Comparison of ENCODE assay signal across 14 cellular contexts in genomic region chr9:93467462-93467861, GRCh38. TPM values are rescaled to one million over a fixed set of nuclear protein-coding genes. Genes with fewer than 3 reads are reported as not detected.
A peak's percentile ranks its signal among the peaks of the same experiment; 100 is the strongest.
DNase-seq lines count a peak whose midpoint lies in the region; ATAC-seq, FAIRE-seq and TF ChIP-seq lines count a peak whose summit lies in the region.
"Had no signal": no experiment of that assay in that cellular context is flagged by ENCODE, and none has a peak within 500 bp of the region (broad histone marks: within the 10 kb centered on the region; RNA-seq: fewer than 3 reads in every experiment).

No MANE protein-coding gene starts in this region.

- H3K4me1 ChIP-seq in astrocyte (ENCODE audit: insufficient read depth, low read length): peaks cover 12% of the 10 kb centered on the region

- H3K4me3 Mint-ChIP-seq in astrocyte (ENCODE audit: unreplicated experiment) (no peak overlapping the region), natural killer cell (no peak overlapping the region)
- H3K4me3 Mint-ChIP-seq: neural crest cell had no signal

- no peak overlapping the region for H3K4me3 ChIP-seq in astrocyte (ENCODE audit: insufficient read depth, low read depth, low read length)
- H3K4me3 ChIP-seq: MG63 had no signal

- no peaks in the 10 kb centered on the region for H3K27me3 ChIP-seq in astrocyte (ENCODE audit: insufficient read depth, low read length)
- H3K27me3 ChIP-seq: MG63 had no signal

- H3K9me3 ChIP-seq in astrocyte (ENCODE audit: insufficient read depth, low read depth, low read length): no peaks in the 10 kb centered on the region
- H3K9me3 ChIP-seq: MG63 had no signal

- H3K27ac Mint-ChIP-seq in astrocyte (ENCODE audit: unreplicated experiment) (peak overlapping the region; percentile 75), natural killer cell (peak overlapping the region; percentile 91 to 93)

- no peak overlapping the region for H2AFZ ChIP-seq in astrocyte (ENCODE audit: low read depth, low read length)

- DNase-seq in NCI-H1436 (lab: John Stamatoyannopoulos, UW) (peak; percentile 8), NCI-H1436 treated with DMSO at 0.1 percent for 48 hours (lab: John Stamatoyannopoulos, UW) (no peak), NCI-H1105 treated with DMSO at 0.1 percent for 48 hours (lab: John Stamatoyannopoulos, UW) (peak; percentile 68), astrocyte (ENCODE audit: low read depth) (no peak), natural killer cell (no peak)
- DNase-seq: activated CD4-positive, alpha-beta T cell treated with anti-CD3 and anti-CD28 coated beads for 48 hours; cerebellar nuclear complex; MG63; stimulated activated CD4-positive, alpha-beta T cell treated with anti-CD3 and anti-CD28 coated beads, Interleukin-2, amount 100 ng/mL, for 48 hours had no signal

- no peak overlapping the region for H3K9ac ChIP-seq in astrocyte (ENCODE audit: low read length)

- H3K36me3 ChIP-seq in astrocyte (ENCODE audit: insufficient read depth, low read length): no peaks in the 10 kb centered on the region

- H3K9me3 Mint-ChIP-seq in astrocyte (ENCODE audit: unreplicated experiment) (no peaks in the 10 kb centered on the region), natural killer cell (no peaks in the 10 kb centered on the region)
- H3K9me3 Mint-ChIP-seq: neural crest cell had no signal

- ATAC-seq in natural killer cell: no peak
- ATAC-seq in GM21825 (IDR thresholded peaks at IDR 0.05; ENCODE audit: unreplicated experiment): no peak
- ATAC-seq in GM18511 (IDR thresholded peaks at IDR 0.05; ENCODE audit: unreplicated experiment): no peak
- no peak for ATAC-seq in HG03095 (IDR thresholded peaks at IDR 0.05; ENCODE audit: unreplicated experiment)

- H3K27me3 Mint-ChIP-seq in astrocyte (ENCODE audit: low read depth, unreplicated experiment) (no peaks in the 10 kb centered on the region), natural killer cell (ENCODE audit: low read depth in 2 of 2) (no peaks in the 10 kb centered on the region)

- H3K27ac ChIP-seq in astrocyte (ENCODE audit: low read depth, low read length): no peak overlapping the region

- peaks cover 26% of the 10 kb centered on the region for H3K4me1 Mint-ChIP-seq in astrocyte (ENCODE audit: low read depth, unreplicated experiment)
- H3K4me1 Mint-ChIP-seq in natural killer cell: peaks cover 77 to 93% of the 10 kb centered on the region in 2 donors

- H3K36me3 Mint-ChIP-seq in astrocyte (ENCODE audit: low read depth, unreplicated experiment) (peaks cover 2% of the 10 kb centered on the region), natural killer cell (no peaks in the 10 kb centered on the region)

- H3K79me2 ChIP-seq in astrocyte (ENCODE audit: insufficient read depth, low read length): peaks cover 97% of the 10 kb centered on the region

- intact Hi-C loops in natural killer cell (cut with micrococcal nuclease): loop anchor here (5.0 kb wide), 2 partner anchors 35 to 100 kb away; no protein-coding TSS in a partner anchor

- TF ChIP-seq CTCF in astrocyte (IDR thresholded peaks at IDR 0.05; ENCODE audit: insufficient read depth, low read depth, low read length) (no peak), natural killer cell (IDR thresholded peaks at IDR 0.05) (no peak)

- H4K20me1 ChIP-seq in astrocyte (ENCODE audit: insufficient read depth, low read length): peaks cover 86% of the 10 kb centered on the region

- no peak for FAIRE-seq in astrocyte (lab: Jason Lieb, UNC)
- FAIRE-seq: urothelium cell line had no signal

- peak overlapping the region; percentile 5 for H3K4me2 ChIP-seq in astrocyte (ENCODE audit: low read length)

RNA-seq across cellular contexts. Expression of gene FAM120AOS, which starts 14.1 kb away (rescaled TPM):
- total RNA-seq in astrocyte: 29.6 and 29.7 TPM in 2 replicates
- total RNA-seq in natural killer cell: 10 to 100 TPM; 36.7 to 49.7 (median 45.3) TPM

RNA-seq across cellular contexts. Expression of gene FAM120A, which starts 16.0 kb away (rescaled TPM):
- 57.7 and 61.7 TPM in 2 replicates for total RNA-seq in astrocyte
- 10 to 100 TPM; 87.7 to 96.1 (median 91.5) TPM for total RNA-seq in natural killer cell

Comparison
In these comparisons a context has a peak if more than half of its experiments do, and no peak if none do; other contexts are left out.
1. DNase-seq: peak in NCI-H1436 (single experiment) and NCI-H1105 treated with DMSO at 0.1 percent for 48 hours (single experiment); none in NCI-H1436 treated with DMSO at 0.1 percent for 48 hours (single experiment), astrocyte (single experiment) and natural killer cell (single experiment).